Comparison of ENCODE assay signal across 2 cellular contexts in the genomic region with DNA sequence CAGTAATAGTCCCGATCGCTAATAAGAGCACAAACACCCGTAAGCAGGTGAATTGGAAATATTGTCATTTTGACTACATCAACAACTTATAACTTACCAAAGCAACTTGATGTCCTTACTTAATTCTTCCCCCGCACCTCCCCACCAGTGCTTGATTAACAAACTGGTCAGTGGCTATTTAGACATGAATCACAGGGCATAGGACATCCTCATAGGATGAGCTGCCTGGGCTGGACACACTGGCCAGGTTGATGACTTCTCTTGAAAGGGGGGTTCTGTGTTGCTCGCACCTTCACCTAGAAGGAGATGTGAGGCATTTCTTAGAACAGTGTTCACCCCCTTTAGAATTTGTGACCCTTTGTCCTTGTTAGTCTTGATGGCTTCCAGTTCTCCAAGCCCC.
TF ChIP-seq lines count a peak whose summit lies in the region.

No MANE protein-coding gene starts in this region.

TF ChIP-seq in GM23338, 12 proteins besides CTCF, POLR2A, EP300 and RAD21 (continued from another document):
- TF ChIP-seq, protein P1, sequence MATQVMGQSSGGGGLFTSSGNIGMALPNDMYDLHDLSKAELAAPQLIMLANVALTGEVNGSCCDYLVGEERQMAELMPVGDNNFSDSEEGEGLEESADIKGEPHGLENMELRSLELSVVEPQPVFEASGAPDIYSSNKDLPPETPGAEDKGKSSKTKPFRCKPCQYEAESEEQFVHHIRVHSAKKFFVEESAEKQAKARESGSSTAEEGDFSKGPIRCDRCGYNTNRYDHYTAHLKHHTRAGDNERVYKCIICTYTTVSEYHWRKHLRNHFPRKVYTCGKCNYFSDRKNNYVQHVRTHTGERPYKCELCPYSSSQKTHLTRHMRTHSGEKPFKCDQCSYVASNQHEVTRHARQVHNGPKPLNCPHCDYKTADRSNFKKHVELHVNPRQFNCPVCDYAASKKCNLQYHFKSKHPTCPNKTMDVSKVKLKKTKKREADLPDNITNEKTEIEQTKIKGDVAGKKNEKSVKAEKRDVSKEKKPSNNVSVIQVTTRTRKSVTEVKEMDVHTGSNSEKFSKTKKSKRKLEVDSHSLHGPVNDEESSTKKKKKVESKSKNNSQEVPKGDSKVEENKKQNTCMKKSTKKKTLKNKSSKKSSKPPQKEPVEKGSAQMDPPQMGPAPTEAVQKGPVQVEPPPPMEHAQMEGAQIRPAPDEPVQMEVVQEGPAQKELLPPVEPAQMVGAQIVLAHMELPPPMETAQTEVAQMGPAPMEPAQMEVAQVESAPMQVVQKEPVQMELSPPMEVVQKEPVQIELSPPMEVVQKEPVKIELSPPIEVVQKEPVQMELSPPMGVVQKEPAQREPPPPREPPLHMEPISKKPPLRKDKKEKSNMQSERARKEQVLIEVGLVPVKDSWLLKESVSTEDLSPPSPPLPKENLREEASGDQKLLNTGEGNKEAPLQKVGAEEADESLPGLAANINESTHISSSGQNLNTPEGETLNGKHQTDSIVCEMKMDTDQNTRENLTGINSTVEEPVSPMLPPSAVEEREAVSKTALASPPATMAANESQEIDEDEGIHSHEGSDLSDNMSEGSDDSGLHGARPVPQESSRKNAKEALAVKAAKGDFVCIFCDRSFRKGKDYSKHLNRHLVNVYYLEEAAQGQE (IDR thresholded peaks at IDR 0.05; ENCODE audit: unreplicated experiment) = no peak
- TF ChIP-seq NANOG (IDR thresholded peaks at IDR 0.05; ENCODE audit: borderline replicate concordance) (no peak), STAT1 (IDR thresholded peaks at IDR 0.05; ENCODE audit: unreplicated experiment) (no peak), JUNB (IDR thresholded peaks at IDR 0.05; ENCODE audit: unreplicated experiment) (no peak), EZH2 (IDR thresholded peaks at IDR 0.05; ENCODE audit: low read depth, unreplicated experiment) (no peak), EZH2phosphoT487 (IDR thresholded peaks at IDR 0.05; ENCODE audit: unreplicated experiment) (no peak), ZNF331 (CRISPR knock-in tag; IDR thresholded peaks at IDR 0.05; ENCODE audit: low read depth) (no peak), CREB1 (CRISPR knock-in tag; IDR thresholded peaks at IDR 0.05; ENCODE audit: low read depth) (no peak)
- TF ChIP-seq, protein P2, sequence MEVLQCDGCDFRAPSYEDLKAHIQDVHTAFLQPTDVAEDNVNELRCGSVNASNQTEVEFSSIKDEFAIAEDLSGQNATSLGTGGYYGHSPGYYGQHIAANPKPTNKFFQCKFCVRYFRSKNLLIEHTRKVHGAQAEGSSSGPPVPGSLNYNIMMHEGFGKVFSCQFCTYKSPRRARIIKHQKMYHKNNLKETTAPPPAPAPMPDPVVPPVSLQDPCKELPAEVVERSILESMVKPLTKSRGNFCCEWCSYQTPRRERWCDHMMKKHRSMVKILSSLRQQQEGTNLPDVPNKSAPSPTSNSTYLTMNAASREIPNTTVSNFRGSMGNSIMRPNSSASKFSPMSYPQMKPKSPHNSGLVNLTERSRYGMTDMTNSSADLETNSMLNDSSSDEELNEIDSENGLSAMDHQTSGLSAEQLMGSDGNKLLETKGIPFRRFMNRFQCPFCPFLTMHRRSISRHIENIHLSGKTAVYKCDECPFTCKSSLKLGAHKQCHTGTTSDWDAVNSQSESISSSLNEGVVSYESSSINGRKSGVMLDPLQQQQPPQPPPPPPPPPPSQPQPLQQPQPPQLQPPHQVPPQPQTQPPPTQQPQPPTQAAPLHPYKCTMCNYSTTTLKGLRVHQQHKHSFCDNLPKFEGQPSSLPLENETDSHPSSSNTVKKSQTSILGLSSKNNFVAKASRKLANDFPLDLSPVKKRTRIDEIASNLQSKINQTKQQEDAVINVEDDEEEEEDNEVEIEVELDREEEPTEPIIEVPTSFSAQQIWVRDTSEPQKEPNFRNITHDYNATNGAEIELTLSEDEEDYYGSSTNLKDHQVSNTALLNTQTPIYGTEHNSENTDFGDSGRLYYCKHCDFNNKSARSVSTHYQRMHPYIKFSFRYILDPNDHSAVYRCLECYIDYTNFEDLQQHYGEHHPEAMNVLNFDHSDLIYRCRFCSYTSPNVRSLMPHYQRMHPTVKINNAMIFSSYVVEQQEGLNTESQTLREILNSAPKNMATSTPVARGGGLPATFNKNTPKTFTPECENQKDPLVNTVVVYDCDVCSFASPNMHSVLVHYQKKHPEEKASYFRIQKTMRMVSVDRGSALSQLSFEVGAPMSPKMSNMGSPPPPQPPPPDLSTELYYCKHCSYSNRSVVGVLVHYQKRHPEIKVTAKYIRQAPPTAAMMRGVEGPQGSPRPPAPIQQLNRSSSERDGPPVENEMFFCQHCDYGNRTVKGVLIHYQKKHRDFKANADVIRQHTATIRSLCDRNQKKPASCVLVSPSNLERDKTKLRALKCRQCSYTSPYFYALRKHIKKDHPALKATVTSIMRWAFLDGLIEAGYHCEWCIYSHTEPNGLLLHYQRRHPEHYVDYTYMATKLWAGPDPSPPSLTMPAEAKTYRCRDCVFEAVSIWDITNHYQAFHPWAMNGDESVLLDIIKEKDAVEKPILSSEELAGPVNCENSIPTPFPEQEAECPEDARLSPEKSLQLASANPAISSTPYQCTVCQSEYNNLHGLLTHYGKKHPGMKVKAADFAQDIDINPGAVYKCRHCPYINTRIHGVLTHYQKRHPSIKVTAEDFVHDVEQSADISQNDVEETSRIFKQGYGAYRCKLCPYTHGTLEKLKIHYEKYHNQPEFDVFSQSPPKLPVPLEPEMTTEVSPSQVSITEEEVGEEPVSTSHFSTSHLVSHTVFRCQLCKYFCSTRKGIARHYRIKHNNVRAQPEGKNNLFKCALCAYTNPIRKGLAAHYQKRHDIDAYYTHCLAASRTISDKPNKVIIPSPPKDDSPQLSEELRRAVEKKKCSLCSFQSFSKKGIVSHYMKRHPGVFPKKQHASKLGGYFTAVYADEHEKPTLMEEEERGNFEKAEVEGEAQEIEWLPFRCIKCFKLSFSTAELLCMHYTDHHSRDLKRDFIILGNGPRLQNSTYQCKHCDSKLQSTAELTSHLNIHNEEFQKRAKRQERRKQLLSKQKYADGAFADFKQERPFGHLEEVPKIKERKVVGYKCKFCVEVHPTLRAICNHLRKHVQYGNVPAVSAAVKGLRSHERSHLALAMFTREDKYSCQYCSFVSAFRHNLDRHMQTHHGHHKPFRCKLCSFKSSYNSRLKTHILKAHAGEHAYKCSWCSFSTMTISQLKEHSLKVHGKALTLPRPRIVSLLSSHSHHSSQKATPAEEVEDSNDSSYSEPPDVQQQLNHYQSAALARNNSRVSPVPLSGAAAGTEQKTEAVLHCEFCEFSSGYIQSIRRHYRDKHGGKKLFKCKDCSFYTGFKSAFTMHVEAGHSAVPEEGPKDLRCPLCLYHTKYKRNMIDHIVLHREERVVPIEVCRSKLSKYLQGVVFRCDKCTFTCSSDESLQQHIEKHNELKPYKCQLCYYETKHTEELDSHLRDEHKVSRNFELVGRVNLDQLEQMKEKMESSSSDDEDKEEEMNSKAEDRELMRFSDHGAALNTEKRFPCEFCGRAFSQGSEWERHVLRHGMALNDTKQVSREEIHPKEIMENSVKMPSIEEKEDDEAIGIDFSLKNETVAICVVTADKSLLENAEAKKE (CRISPR knock-in tag; IDR thresholded peaks at IDR 0.05) = no peak
- TF ChIP-seq, protein P3, sequence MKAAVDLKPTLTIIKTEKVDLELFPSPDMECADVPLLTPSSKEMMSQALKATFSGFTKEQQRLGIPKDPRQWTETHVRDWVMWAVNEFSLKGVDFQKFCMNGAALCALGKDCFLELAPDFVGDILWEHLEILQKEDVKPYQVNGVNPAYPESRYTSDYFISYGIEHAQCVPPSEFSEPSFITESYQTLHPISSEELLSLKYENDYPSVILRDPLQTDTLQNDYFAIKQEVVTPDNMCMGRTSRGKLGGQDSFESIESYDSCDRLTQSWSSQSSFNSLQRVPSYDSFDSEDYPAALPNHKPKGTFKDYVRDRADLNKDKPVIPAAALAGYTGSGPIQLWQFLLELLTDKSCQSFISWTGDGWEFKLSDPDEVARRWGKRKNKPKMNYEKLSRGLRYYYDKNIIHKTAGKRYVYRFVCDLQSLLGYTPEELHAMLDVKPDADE (IDR thresholded peaks at IDR 0.05) = no peak

TF ChIP-seq in HepG2, 621 proteins besides CTCF, POLR2A, EP300 and RAD21 (continued from another document):
- TF ChIP-seq, protein P4, sequence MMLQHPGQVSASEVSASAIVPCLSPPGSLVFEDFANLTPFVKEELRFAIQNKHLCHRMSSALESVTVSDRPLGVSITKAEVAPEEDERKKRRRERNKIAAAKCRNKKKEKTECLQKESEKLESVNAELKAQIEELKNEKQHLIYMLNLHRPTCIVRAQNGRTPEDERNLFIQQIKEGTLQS (CRISPR knock-in tag; IDR thresholded peaks at IDR 0.05) = no peak
- TF ChIP-seq ZNF333 (CRISPR knock-in tag; IDR thresholded peaks at IDR 0.05; ENCODE audit: borderline replicate concordance) = no peak
- no peak for TF ChIP-seq TCF7 (IDR thresholded peaks at IDR 0.05; ENCODE audit: low read depth)
- TF ChIP-seq, protein P5, sequence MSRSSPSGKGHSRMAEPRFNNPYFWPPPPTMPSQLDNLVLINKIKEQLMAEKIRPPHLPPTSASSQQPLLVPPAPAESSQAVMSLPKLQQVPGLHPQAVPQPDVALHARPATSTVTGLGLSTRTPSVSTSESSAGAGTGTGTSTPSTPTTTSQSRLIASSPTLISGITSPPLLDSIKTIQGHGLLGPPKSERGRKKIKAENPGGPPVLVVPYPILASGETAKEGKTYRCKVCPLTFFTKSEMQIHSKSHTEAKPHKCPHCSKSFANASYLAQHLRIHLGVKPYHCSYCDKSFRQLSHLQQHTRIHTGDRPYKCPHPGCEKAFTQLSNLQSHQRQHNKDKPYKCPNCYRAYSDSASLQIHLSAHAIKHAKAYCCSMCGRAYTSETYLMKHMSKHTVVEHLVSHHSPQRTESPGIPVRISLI (CRISPR knock-in tag; IDR thresholded peaks at IDR 0.05; ENCODE audit: borderline replicate concordance) = no peak
- no peak for TF ChIP-seq NFE2L2 (IDR thresholded peaks at IDR 0.05; ENCODE audit: low read length)
- TF ChIP-seq U2AF1 (optimal IDR thresholded peaks at IDR 0.05; ENCODE audit: low read depth, low read length) = no peak
